8 cellular contexts compared by ENCODE assay signal in the genomic region with DNA sequence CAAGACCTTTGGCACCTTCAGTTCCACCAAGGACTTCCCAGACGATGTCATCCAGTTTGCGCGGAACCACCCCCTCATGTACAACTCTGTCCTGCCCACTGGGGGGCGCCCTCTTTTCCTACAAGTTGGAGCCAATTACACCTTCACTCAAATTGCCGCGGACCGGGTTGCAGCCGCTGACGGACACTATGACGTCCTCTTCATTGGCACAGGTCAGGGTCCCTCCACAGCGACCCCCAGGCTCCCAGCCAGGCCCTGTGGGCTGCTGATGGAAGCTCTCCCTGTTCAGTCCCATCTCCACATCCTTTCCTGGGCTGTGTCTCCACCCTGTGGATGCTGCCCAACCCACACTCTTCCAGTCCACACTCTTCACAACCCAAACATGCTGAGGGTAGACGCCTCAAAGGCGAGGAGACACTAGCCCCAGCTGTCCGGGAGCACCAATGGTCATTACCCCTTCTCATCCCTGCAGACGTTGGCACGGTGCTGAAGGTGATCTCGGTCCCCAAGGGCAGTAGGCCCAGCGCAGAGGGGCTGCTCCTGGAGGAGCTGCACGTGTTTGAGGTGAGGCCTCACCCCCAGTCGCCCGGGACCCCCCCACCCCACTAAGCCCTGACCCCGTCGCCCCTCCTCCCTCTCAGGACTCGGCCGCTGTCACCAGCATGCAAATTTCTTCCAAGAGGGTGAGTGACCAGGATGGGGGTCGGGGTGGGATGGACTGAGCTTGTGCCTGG. TPM values are rescaled to one million over a fixed set of nuclear protein-coding genes. Genes with fewer than 3 reads are reported as not detected.
DNase-seq lines count a peak whose midpoint lies in the region; ATAC-seq and TF ChIP-seq lines count a peak whose summit lies in the region.

No MANE protein-coding gene starts in this region.

- in situ Hi-C loops in astrocyte of the cerebellum (cut with HindIII; ENCODE audit: low sequenced_read_pairs) = no loop called here

- H3K4me1 ChIP-seq in DND-41 (ENCODE audit: insufficient read depth, low read length) (peaks cover 8% of the 10 kb centered on the region), Karpas-422 (ENCODE audit: low read length) (peaks cover 3% of the 10 kb centered on the region)

- H4K20me1 ChIP-seq in DND-41 (ENCODE audit: insufficient read depth, low read length) (no peaks in the 10 kb centered on the region), Karpas-422 (ENCODE audit: insufficient read depth, low read depth, low read length) (no peaks in the 10 kb centered on the region)

- H3K36me3 ChIP-seq in DND-41 (ENCODE audit: insufficient read depth, low read length) (no peaks in the 10 kb centered on the region), Karpas-422 (ENCODE audit: insufficient read depth, low read length) (no peaks in the 10 kb centered on the region)

- H2AFZ ChIP-seq in DND-41 (ENCODE audit: low read depth, low read length) (no peak overlapping the region), Karpas-422 (ENCODE audit: low read length) (no peak overlapping the region)

- H3K9me3 ChIP-seq in DND-41 (ENCODE audit: insufficient read depth, low read length, severe bottlenecking) (no peaks in the 10 kb centered on the region), Karpas-422 (ENCODE audit: low read length) (no peaks in the 10 kb centered on the region)

- no peak overlapping the region for H3K9ac ChIP-seq in DND-41 (ENCODE audit: low read depth, low read length)
- H3K9ac ChIP-seq in Karpas-422 (ENCODE audit: low read length) = no peak overlapping the region

- ATAC-seq in DND-41 (ENCODE audit: insufficient read depth, low read depth) (peak; percentile 59), GM21423 (IDR thresholded peaks at IDR 0.05; ENCODE audit: unreplicated experiment) (no peak)

- no peaks in the 10 kb centered on the region for H3K9me2 ChIP-seq in Karpas-422 (replicated peaks; ENCODE audit: insufficient read depth, low read length)

- no peak overlapping the region for H3K27ac ChIP-seq in DND-41 (ENCODE audit: low read length)
- H3K27ac ChIP-seq in Karpas-422 (ENCODE audit: low read length) = no peak overlapping the region

- TF ChIP-seq CTCF in DND-41 (IDR thresholded peaks at IDR 0.05; ENCODE audit: borderline replicate concordance, extremely low read depth, low read length, poor library complexity, severe bottlenecking) = peak; percentile 76
- peak; percentile 73 for TF ChIP-seq CTCF in astrocyte of the cerebellum (IDR thresholded peaks at IDR 0.05; ENCODE audit: low read depth, low read length, missing control alignments)

- H3K4me3 ChIP-seq in DND-41 (ENCODE audit: low read depth in 1 of 2, low read length in 2 of 2) = no peak overlapping the region
- no peak overlapping the region for H3K4me3 ChIP-seq in Karpas-422 (ENCODE audit: low read length)
- no peak overlapping the region for H3K4me3 ChIP-seq in astrocyte of the cerebellum (ENCODE audit: low read depth, low read length)

- H3K79me2 ChIP-seq in DND-41 (ENCODE audit: insufficient read depth, low read length) (no peaks in the 10 kb centered on the region), Karpas-422 (ENCODE audit: low read length) (no peaks in the 10 kb centered on the region)

- H3K4me2 ChIP-seq in DND-41 (ENCODE audit: insufficient read depth, low read length) (no peak overlapping the region), Karpas-422 (ENCODE audit: low read depth, low read length, poor library complexity, severe bottlenecking) (no peak overlapping the region)

- H3K27me3 ChIP-seq in DND-41 (ENCODE audit: insufficient read depth, low read length, poor library complexity) (peaks cover 24% of the 10 kb centered on the region), Karpas-422 (ENCODE audit: low read length) (no peaks in the 10 kb centered on the region)

- peak; percentile 62 for DNase-seq in DND-41
- DNase-seq in Karpas-422 = peak; percentile 93
- peak; percentile 72 for DNase-seq in T-helper 9 cell
- no peak for DNase-seq in astrocyte of the cerebellum (ENCODE audit: low read depth)
- peak; percentile 79 for DNase-seq in iPS-NIHi7 (ENCODE audit: extremely low spot score)
- DNase-seq in stimulated activated CD4-positive, alpha-beta T cell treated with anti-CD3 and anti-CD28 coated beads, Interleukin-4, amount 100 ng/mL, for 1 hour = peak; percentile 78
- DNase-seq in cortex of kidney (lab: John Stamatoyannopoulos, UW) = no peak

RNA-seq across cellular contexts. Expression of a gene that starts 4.3 kb away (rescaled TPM):
- 0.14 TPM in 1 of 2 replicates, not detected in the other for total RNA-seq in Karpas-422 (2014; rRNA removed; shearing (Covaris generic); ENCODE audit: low replicate concordance)

RNA-seq across cellular contexts. Expression of a gene that starts 5.6 kb away (rescaled TPM):
- total RNA-seq in Karpas-422 (2014; rRNA removed; shearing (Covaris generic); ENCODE audit: low replicate concordance) = 0.15 and 0.29 TPM in 2 replicates

RNA-seq across cellular contexts. Expression of a gene that starts 17.7 kb away (rescaled TPM):
- total RNA-seq in Karpas-422 (2014; rRNA removed; shearing (Covaris generic); ENCODE audit: low replicate concordance) = 75.2 and 82.1 TPM in 2 replicates

RNA-seq across cellular contexts. Expression of a gene that starts 24.7 kb away (rescaled TPM):
- total RNA-seq in Karpas-422 (2014; rRNA removed; shearing (Covaris generic); ENCODE audit: low replicate concordance) = 9.3 and 17.2 TPM in 2 replicates

RNA-seq across cellular contexts. Expression of a gene that starts 24.7 kb away (rescaled TPM):
- 18.1 and 20.3 TPM in 2 replicates for total RNA-seq in Karpas-422 (2014; rRNA removed; shearing (Covaris generic); ENCODE audit: low replicate concordance)

Comparison
In these comparisons a context has a peak if more than half of its experiments do, and no peak if none do; other contexts are left out.
1. DNase-seq: peak in DND-41 (single experiment), Karpas-422 (single experiment), T-helper 9 cell (single experiment), iPS-NIHi7 (single experiment) and stimulated activated CD4-positive, alpha-beta T cell treated with anti-CD3 and anti-CD28 coated beads, Interleukin-4, amount 100 ng/mL, for 1 hour (single experiment); none in astrocyte of the cerebellum (single experiment) and cortex of kidney (single experiment).